Comparison of ENCODE assay signal across 22 cellular contexts in the genomic region with DNA sequence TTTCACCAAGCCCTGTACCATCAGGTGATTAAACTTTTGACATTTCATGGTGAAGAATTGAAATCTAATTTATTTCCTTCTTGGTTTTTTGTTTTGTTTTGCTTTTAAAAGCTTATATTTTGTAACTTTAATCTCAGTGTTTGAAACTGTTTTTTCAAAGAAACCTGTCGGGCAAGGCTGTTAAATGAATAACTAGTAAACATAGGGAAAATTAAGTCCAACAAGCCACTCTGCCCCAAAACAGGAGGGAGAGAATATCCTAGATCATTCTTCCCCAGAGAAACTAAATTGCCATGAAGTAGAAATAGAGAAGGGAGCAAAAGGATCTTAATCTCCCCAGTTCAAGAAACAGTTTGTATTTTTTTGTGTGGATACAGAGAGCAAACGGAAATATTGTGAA.
"Had no signal": no experiment of that assay in that cellular context is flagged by ENCODE, and none has a peak within 500 bp of the region (broad histone marks: within the 10 kb centered on the region; RNA-seq: fewer than 3 reads in every experiment).

No MANE protein-coding gene starts in this region.

- H3K4me1 ChIP-seq: adrenal gland, tibial artery had no signal

- H3K9me3 ChIP-seq: adrenal gland, tibial artery had no signal

- H3K27me3 ChIP-seq: adrenal gland, tibial artery had no signal

- H3K4me3 ChIP-seq: adrenal gland, tibial artery had no signal

- DNase-seq: activated B cell treated with CpG ODN at 0.5 μM for 24 hours; activated CD4-positive, alpha-beta memory T cell treated with anti-CD3 and anti-CD28 coated beads for 36 hours; activated CD4-positive, alpha-beta T cell treated with anti-CD3 and anti-CD28 coated beads for 4 hours; activated gamma-delta T cell treated with Interleukin-2 at 50 U/mL for 16 hours; activated T-cell treated with anti-CD3 and anti-CD28 coated beads for 4 hours; cerebellar nuclear complex; cortex of kidney; mesendoderm; naive thymus-derived CD8-positive, alpha-beta T cell; retina; stimulated activated CD4-positive, alpha-beta T cell treated with anti-CD3 and anti-CD28 coated beads, Interleukin-12 subunit alpha, Interleukin-12 subunit beta, amount 100 ng/mL, for 4 hours; stimulated activated CD4-positive, alpha-beta T cell treated with anti-CD3 and anti-CD28 coated beads, Interleukin-1b, Interleukin-23, amount 100 ng/mL, for 48 hours; stimulated activated naive CD4-positive, alpha-beta T cell treated with Interleukin-2 at 50 U/mL for 16 hours; substantia nigra; T-cell; tibial artery had no signal

- FAIRE-seq: astrocyte, bronchial epithelial cell, islet of Langerhans had no signal

- H3K27ac ChIP-seq: adrenal gland, tibial artery had no signal

- ATAC-seq: activated naive CD4-positive, alpha-beta T cell treated with anti-CD3 and anti-CD28 coated beads, Interleukin-2, amount 50 U/mL, for 72 hours; esophagus mucosa; naive thymus-derived CD8-positive, alpha-beta T cell; T-cell had no signal

- H3K36me3 ChIP-seq: adrenal gland, tibial artery had no signal
